Comparison of ENCODE assay signal across 8 cellular contexts in genomic region chr4:176320340-176320975, GRCh38. TPM values are rescaled to one million over a fixed set of nuclear protein-coding genes. Genes with fewer than 3 reads are reported as not detected.
DNase-seq lines count a peak whose midpoint lies in the region; TF ChIP-seq lines count a peak whose summit lies in the region.

No MANE protein-coding gene starts in this region.

- H3K36me3 Mint-ChIP-seq in T-helper 2 cell treated with Interferon-gamma antibody and Interleukin-4, amounts not matched to agents 5 μg/mL and 100 μg/mL, for 36 hours (ENCODE audit: low read depth) = peaks cover 31% of the 10 kb centered on the region

- peaks cover 52% of the 10 kb centered on the region for H3K79me2 ChIP-seq in MM.1S (ENCODE audit: low read length)

- peaks cover 12% of the 10 kb centered on the region; the same call in 1 of the 2 replicates for H3F3A ChIP-seq in MM.1S (ENCODE audit: insufficient read depth, low read length)

- H3K9ac ChIP-seq in MM.1S (ENCODE audit: low read length) = peak overlapping the region; percentile 90

- no peaks in the 10 kb centered on the region for H3K9me3 Mint-ChIP-seq in T-helper 2 cell treated with Interferon-gamma antibody and Interleukin-4, amounts not matched to agents 5 μg/mL and 100 μg/mL, for 36 hours

- H3K27ac ChIP-seq in MM.1S (ENCODE audit: low read length) (peak overlapping the region; percentile 94), ascending aorta (peak overlapping the region; percentile 94 to 97)

- no peaks in the 10 kb centered on the region for H3K9me2 ChIP-seq in MM.1S (replicated peaks; ENCODE audit: insufficient read depth, low read length)

- H3K27me3 ChIP-seq in MM.1S (replicated peaks; ENCODE audit: insufficient read depth, low read length) = no peaks in the 10 kb centered on the region
- H3K27me3 ChIP-seq in ascending aorta = no peaks in the 10 kb centered on the region

- intact Hi-C loops in ascending aorta (cut with DNase I) = loop anchor here (5.0 kb wide), 1 partner anchor 253 kb away; the partner anchor contains the start of gene WDR17

- peak overlapping the region; percentile 94 for H3K27ac Mint-ChIP-seq in T-helper 2 cell treated with Interferon-gamma antibody and Interleukin-4, amounts not matched to agents 5 μg/mL and 100 μg/mL, for 36 hours

- H3K36me3 ChIP-seq in MM.1S (replicated peaks; ENCODE audit: insufficient read depth, low read length) (no peaks in the 10 kb centered on the region; the same call in 1 of the 2 replicates), ascending aorta (no peaks in the 10 kb centered on the region)

- DNase-seq in GM10266 (ENCODE audit: extremely low spot score) (peak; percentile 91), HCEC 1CT (peak; percentile 71), MM.1S (peak; percentile 83), ascending aorta (ENCODE audit: low spot score in 2 of 2) (peak; percentile 73 to 96), hippocampal formation (lab: John Stamatoyannopoulos, UW) (peak; percentile 76 to 78), retinal pigment epithelial cell (ENCODE audit: low read depth) (peak; percentile 62), NCI-H128 (lab: John Stamatoyannopoulos, UW; ENCODE audit: unreplicated experiment) (no peak)
- DNase-seq in T-helper 2 cell treated with Interferon-gamma antibody and Interleukin-4, amounts not matched to agents 5 μg/mL and 100 μg/mL, for 36 hours (ENCODE audit: low spot score) = peak; percentile 93

- peaks cover 4% of the 10 kb centered on the region for H3K27me3 Mint-ChIP-seq in T-helper 2 cell treated with Interferon-gamma antibody and Interleukin-4, amounts not matched to agents 5 μg/mL and 100 μg/mL, for 36 hours (ENCODE audit: low read depth)

- peak overlapping the region; percentile 87 for H3K4me2 ChIP-seq in MM.1S (ENCODE audit: low read depth, low read length)

- peaks cover 35% of the 10 kb centered on the region for H3K4me1 Mint-ChIP-seq in T-helper 2 cell treated with Interferon-gamma antibody and Interleukin-4, amounts not matched to agents 5 μg/mL and 100 μg/mL, for 36 hours (ENCODE audit: low read depth)

- H3K4me3 Mint-ChIP-seq in T-helper 2 cell treated with Interferon-gamma antibody and Interleukin-4, amounts not matched to agents 5 μg/mL and 100 μg/mL, for 36 hours = peak overlapping the region; percentile 89

- H4K20me1 ChIP-seq in MM.1S (ENCODE audit: insufficient read depth, low read length) = peaks cover 16% of the 10 kb centered on the region; the same call in 1 of the 2 replicates

- H3K4me1 ChIP-seq in MM.1S (ENCODE audit: low read length) (peaks cover 7% of the 10 kb centered on the region), ascending aorta (peaks cover 3 to 22% of the 10 kb centered on the region in 2 donors)

- H3K4me3 ChIP-seq in MM.1S (ENCODE audit: low read length) (peak overlapping the region; percentile 76), ascending aorta (peak overlapping the region; percentile 76 to 97), retinal pigment epithelial cell (ENCODE audit: low read length) (peak overlapping the region; percentile 86)

- H3K9me3 ChIP-seq in MM.1S (replicated peaks; ENCODE audit: insufficient read depth, low read length) (no peaks in the 10 kb centered on the region), ascending aorta (no peaks in the 10 kb centered on the region)

- H2AFZ ChIP-seq in MM.1S (ENCODE audit: low read length) = no peak overlapping the region

- TF ChIP-seq CTCF in GM10266 (IDR thresholded peaks at IDR 0.05; ENCODE audit: control insufficient read depth, insufficient read depth, low read depth, missing control alignments) = no peak
- TF ChIP-seq CTCF in MM.1S (IDR thresholded peaks at IDR 0.05; ENCODE audit: low read length) = no peak
- TF ChIP-seq CTCF in ascending aorta (IDR thresholded peaks at IDR 0.05) = no peak
- no peak for TF ChIP-seq CTCF in retinal pigment epithelial cell (conservative IDR thresholded peaks at IDR 0.05; ENCODE audit: low read depth, low read length)

RNA-seq across cellular contexts. Expression of gene SPCS3, which starts 0.7 kb away (rescaled TPM):
- 57.4 TPM for total RNA-seq in ascending aorta

RNA-seq across cellular contexts. Expression of gene ASB5, which starts 51.4 kb away (rescaled TPM):
- total RNA-seq in ascending aorta = not detected
